1 cellular context compared by ENCODE assay signal in genomic region chr7:46220066-46220630, GRCh38.
TF ChIP-seq lines count a peak whose summit lies in the region.

No MANE protein-coding gene starts in this region.

TF ChIP-seq in H1, 55 proteins besides CTCF, POLR2A, EP300 and RAD21 (continued from another document):
- TF ChIP-seq SAP30 (IDR thresholded peaks at IDR 0.05; ENCODE audit: insufficient read depth, insufficient replicate concordance, low read length) = no peak
- TF ChIP-seq ZNF274 (IDR thresholded peaks at IDR 0.05; ENCODE audit: borderline replicate concordance, extremely low read depth, low read length) = no peak
- TF ChIP-seq TCF12 (IDR thresholded peaks at IDR 0.05; ENCODE audit: low read depth, low read length) = no peak
- TF ChIP-seq BCL11A (IDR thresholded peaks at IDR 0.05; ENCODE audit: low read depth in 2 of 2, low read length in 2 of 2) = no peak
- TF ChIP-seq POLR2AphosphoS5 (IDR thresholded peaks at IDR 0.05; ENCODE audit: low read depth, low read length) = no peak
- no peak for TF ChIP-seq KDM1A (IDR thresholded peaks at IDR 0.05; ENCODE audit: borderline replicate concordance, low read length)
- no peak for TF ChIP-seq SP2 (IDR thresholded peaks at IDR 0.05; ENCODE audit: low read length)
- TF ChIP-seq CHD7 (IDR thresholded peaks at IDR 0.05; ENCODE audit: insufficient replicate concordance, low read length) = no peak
- no peak for TF ChIP-seq CBX8 (IDR thresholded peaks at IDR 0.05; ENCODE audit: borderline replicate concordance, low read depth, low read length)
- no peak for TF ChIP-seq CHD1 (IDR thresholded peaks at IDR 0.05; ENCODE audit: low read depth, low read length)
- TF ChIP-seq TAF1 (IDR thresholded peaks at IDR 0.05; ENCODE audit: low read depth, low read length) = no peak
- TF ChIP-seq CBX5 (IDR thresholded peaks at IDR 0.05; ENCODE audit: low read depth, low read length) = no peak
